Comparison of ENCODE assay signal across 13 cellular contexts in the genomic region with DNA sequence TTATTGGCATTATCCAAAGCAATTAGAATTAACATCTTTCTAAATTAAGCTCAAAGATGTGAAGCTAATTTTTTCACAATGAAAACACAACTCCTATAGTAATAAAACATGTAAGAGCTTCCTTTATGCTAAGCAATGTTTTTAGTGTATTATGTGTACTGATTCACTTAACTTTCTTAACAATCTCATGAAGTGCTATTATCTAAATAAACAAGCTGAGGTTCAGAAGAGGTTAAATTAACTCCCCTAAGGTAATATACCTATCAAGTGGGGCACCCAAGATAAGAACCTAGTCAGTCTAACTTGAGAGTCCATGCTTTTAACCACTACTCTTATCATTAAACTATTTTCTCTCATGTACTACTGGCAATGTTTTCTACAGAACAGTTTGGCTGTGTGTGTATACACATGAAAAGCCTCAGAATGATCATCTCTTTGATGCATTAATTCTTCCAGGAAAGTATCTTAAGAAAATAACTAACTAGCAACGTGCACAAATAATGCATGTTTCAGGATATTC. TPM values are rescaled to one million over a fixed set of nuclear protein-coding genes. Genes with fewer than 3 reads are reported as not detected.
"Had no signal": no experiment of that assay in that cellular context is flagged by ENCODE, and none has a peak within 500 bp of the region (broad histone marks: within the 10 kb centered on the region; RNA-seq: fewer than 3 reads in every experiment).

No MANE protein-coding gene starts in this region.

- ATAC-seq: sciatic nerve had no signal

- H3K27me3 ChIP-seq: ascending aorta, esophagus squamous epithelium, foreskin keratinocyte had no signal

- H3K4me3 ChIP-seq: ascending aorta, esophagus squamous epithelium had no signal

- H3K27ac ChIP-seq: ascending aorta, esophagus squamous epithelium, foreskin keratinocyte had no signal

- H3K4me1 ChIP-seq: ascending aorta had no signal

- DNase-seq: activated CD4-positive, alpha-beta T cell treated with anti-CD3 and anti-CD28 coated beads for 48 hours; activated CD8-positive, alpha-beta memory T cell treated with anti-CD3 and anti-CD28 coated beads, Interleukin-2, amount 50 U/mL, for 48 hours; activated effector memory CD4-positive, alpha-beta T cell treated with anti-CD3 and anti-CD28 coated beads, Interleukin-2, amount 50 U/mL, for 16 hours; esophagus squamous epithelium; head of caudate nucleus; islet precursor cell; stimulated activated CD4-positive, alpha-beta T cell treated with anti-CD3 and anti-CD28 coated beads, Interleukin-2, amount 100 ng/mL, for 24 hours; stimulated activated naive CD4-positive, alpha-beta T cell; trophoblast cell had no signal

- H3K9me3 ChIP-seq: ascending aorta, esophagus squamous epithelium had no signal

RNA-seq across cellular contexts. Expression of gene CDKL2, which starts 29.2 kb away (rescaled TPM):
- total RNA-seq: ascending aorta, mesenteric fat pad had no signal
